Comparison of ENCODE assay signal across 11 cellular contexts in genomic region chr2:201152999-201153398, GRCh38. TPM values are rescaled to one million over a fixed set of nuclear protein-coding genes. Genes with fewer than 3 reads are reported as not detected.
A peak's percentile ranks its signal among the peaks of the same experiment; 100 is the strongest.
DNase-seq lines count a peak whose midpoint lies in the region; ATAC-seq lines count a peak whose summit lies in the region.
"Had no signal": no experiment of that assay in that cellular context is flagged by ENCODE, and none has a peak within 500 bp of the region (broad histone marks: within the 10 kb centered on the region; RNA-seq: fewer than 3 reads in every experiment).

No MANE protein-coding gene starts in this region.

- CTCF ChIA-PET in naive thymus-derived CD4-positive, alpha-beta T cell (lab: Charles Lee), result interaction anchor here (0.8 kb wide), 1 partner anchor 35 kb away, joined by 3 read pairs; no protein-coding TSS in a partner anchor

- H3K4me1 Mint-ChIP-seq in stimulated activated naive CD8-positive, alpha-beta T cell treated with anti-CD3 and anti-CD28 coated beads, Interleukin-15, Interleukin-2, amounts not matched to agents 100 ng/mL and 50 ng/mL, for 24 hours (ENCODE audit: low read depth), result peaks cover 68% of the 10 kb centered on the region
- H3K4me1 Mint-ChIP-seq in stimulated activated naive CD8-positive, alpha-beta T cell treated with anti-CD3 and anti-CD28 coated beads, Interleukin-15, amount 100 ng/mL, for 72 hours, result peaks cover 71% of the 10 kb centered on the region
- peaks cover 22% of the 10 kb centered on the region for H3K4me1 Mint-ChIP-seq in activated naive CD8-positive, alpha-beta T cell treated with anti-CD3 and anti-CD28 coated beads, Interleukin-2, amount 10 ng/mL, durations not matched to agents 7 days and 5 days
- peaks cover 4 to 42% (median 19%) of the 10 kb centered on the region in 7 donors for H3K4me1 Mint-ChIP-seq in naive thymus-derived CD4-positive, alpha-beta T cell

- H3K4me1 ChIP-seq in naive thymus-derived CD4-positive, alpha-beta T cell (ENCODE audit: control insufficient read depth in 2 of 2, insufficient read depth in 2 of 2, low read length in 2 of 2), result peaks cover 4 to 20% of the 10 kb centered on the region in 2 donors

- peaks cover 6 to 71% (median 26%) of the 10 kb centered on the region in 3 experiments for H3K36me3 ChIP-seq in naive thymus-derived CD4-positive, alpha-beta T cell (ENCODE audit: control insufficient read depth in 2 of 3, insufficient read depth in 3 of 3, low read length in 3 of 3)

- no peak overlapping the region for H3K4me3 ChIP-seq in naive thymus-derived CD4-positive, alpha-beta T cell (ENCODE audit: low read length)
- H3K4me3 ChIP-seq: BLaER1 had no signal

- H3K27me3 ChIP-seq in naive thymus-derived CD4-positive, alpha-beta T cell (ENCODE audit: control insufficient read depth in 2 of 2, insufficient read depth in 2 of 2, low read length in 2 of 2), result no peaks in the 10 kb centered on the region
- H3K27me3 ChIP-seq: BLaER1 had no signal

- no peaks in the 10 kb centered on the region for H3K9me3 Mint-ChIP-seq in stimulated activated naive CD8-positive, alpha-beta T cell treated with anti-CD3 and anti-CD28 coated beads, Interleukin-15, Interleukin-2, amounts not matched to agents 100 ng/mL and 50 ng/mL, for 24 hours
- no peaks in the 10 kb centered on the region for H3K9me3 Mint-ChIP-seq in stimulated activated naive CD8-positive, alpha-beta T cell treated with anti-CD3 and anti-CD28 coated beads, Interleukin-15, amount 100 ng/mL, for 72 hours
- peaks cover 3% of the 10 kb centered on the region for H3K9me3 Mint-ChIP-seq in activated naive CD8-positive, alpha-beta T cell treated with anti-CD3 and anti-CD28 coated beads, Interleukin-2, amount 10 ng/mL, durations not matched to agents 7 days and 5 days
- H3K9me3 Mint-ChIP-seq in naive thymus-derived CD4-positive, alpha-beta T cell, result no peaks in the 10 kb centered on the region

- no peak for DNase-seq in stimulated activated naive CD8-positive, alpha-beta T cell treated with anti-CD3 and anti-CD28 coated beads, Interleukin-15, amount 100 ng/mL, for 72 hours
- no peak for DNase-seq in activated naive CD8-positive, alpha-beta T cell treated with anti-CD3 and anti-CD28 coated beads, Interleukin-2, amount 10 ng/mL, durations not matched to agents 7 days and 5 days
- no peak for DNase-seq in naive thymus-derived CD4-positive, alpha-beta T cell
- no peak for DNase-seq in stimulated activated CD4-positive, alpha-beta T cell treated with anti-CD3 and anti-CD28 coated beads, Interleukin-4, amount 100 ng/mL, for 1 hour
- DNase-seq in KG1 (lab: John Stamatoyannopoulos, UW), result no peak
- DNase-seq: dermis blood vessel endothelial cell, NCI-H1694 treated with DMSO at 0.1 percent for 48 hours had no signal

- ATAC-seq in stimulated activated naive CD8-positive, alpha-beta T cell treated with anti-CD3 and anti-CD28 coated beads, Interleukin-15, amount 100 ng/mL, for 72 hours, result no peak
- ATAC-seq in activated naive CD8-positive, alpha-beta T cell treated with anti-CD3 and anti-CD28 coated beads, Interleukin-2, amount 10 ng/mL, durations not matched to agents 7 days and 5 days (ENCODE audit: low read depth), result no peak
- no peak for ATAC-seq in naive thymus-derived CD4-positive, alpha-beta T cell
- no peak for ATAC-seq in GM19023 (IDR thresholded peaks at IDR 0.05; ENCODE audit: unreplicated experiment)
- ATAC-seq in activated CD4-positive, CD25-positive, alpha-beta regulatory T cell treated with anti-CD3 and anti-CD28 coated beads, Interleukin-2, amount 50 U/mL, for 24 hours, result no peak

- POLR2A ChIA-PET in activated naive CD8-positive, alpha-beta T cell treated with anti-CD3 and anti-CD28 coated beads, Interleukin-2, amount 10 ng/mL, durations not matched to agents 7 days and 5 days (lab: Charles Lee), result no interaction called here
- POLR2A ChIA-PET in naive thymus-derived CD4-positive, alpha-beta T cell (lab: Charles Lee), result interaction anchor here (0.6 to 3.9 kb wide), 3 partner anchors 35 to 247 kb away, joined by 3 to 22 read pairs (median 4); partner anchors contain the start of gene CFLAR

- intact Hi-C loops in naive thymus-derived CD4-positive, alpha-beta T cell (cut with micrococcal nuclease), result no loop called here

- no peaks in the 10 kb centered on the region for H3K9me3 ChIP-seq in naive thymus-derived CD4-positive, alpha-beta T cell (ENCODE audit: control insufficient read depth in 2 of 3, low read length in 3 of 3)
- H3K9me3 ChIP-seq: BLaER1 had no signal

- H3K27ac Mint-ChIP-seq in stimulated activated naive CD8-positive, alpha-beta T cell treated with anti-CD3 and anti-CD28 coated beads, Interleukin-15, Interleukin-2, amounts not matched to agents 100 ng/mL and 50 ng/mL, for 24 hours, result peak overlapping the region; percentile 81
- peak overlapping the region in 1 of 2 donors; percentile 55 for H3K27ac Mint-ChIP-seq in stimulated activated naive CD8-positive, alpha-beta T cell treated with anti-CD3 and anti-CD28 coated beads, Interleukin-15, amount 100 ng/mL, for 72 hours
- H3K27ac Mint-ChIP-seq in activated naive CD8-positive, alpha-beta T cell treated with anti-CD3 and anti-CD28 coated beads, Interleukin-2, amount 10 ng/mL, durations not matched to agents 7 days and 5 days, result peak overlapping the region; percentile 3
- H3K27ac Mint-ChIP-seq in naive thymus-derived CD4-positive, alpha-beta T cell, result peak overlapping the region in 8 of 9 donors; percentile 7 to 88 (median 54)

- no peaks in the 10 kb centered on the region for H3K27me3 Mint-ChIP-seq in stimulated activated naive CD8-positive, alpha-beta T cell treated with anti-CD3 and anti-CD28 coated beads, Interleukin-15, Interleukin-2, amounts not matched to agents 100 ng/mL and 50 ng/mL, for 24 hours
- H3K27me3 Mint-ChIP-seq in stimulated activated naive CD8-positive, alpha-beta T cell treated with anti-CD3 and anti-CD28 coated beads, Interleukin-15, amount 100 ng/mL, for 72 hours, result no peaks in the 10 kb centered on the region
- H3K27me3 Mint-ChIP-seq in activated naive CD8-positive, alpha-beta T cell treated with anti-CD3 and anti-CD28 coated beads, Interleukin-2, amount 10 ng/mL, durations not matched to agents 7 days and 5 days, result no peaks in the 10 kb centered on the region
- H3K27me3 Mint-ChIP-seq in naive thymus-derived CD4-positive, alpha-beta T cell, result no peaks in the 10 kb centered on the region

- peaks cover 89% of the 10 kb centered on the region for H3K36me3 Mint-ChIP-seq in stimulated activated naive CD8-positive, alpha-beta T cell treated with anti-CD3 and anti-CD28 coated beads, Interleukin-15, Interleukin-2, amounts not matched to agents 100 ng/mL and 50 ng/mL, for 24 hours (ENCODE audit: low read depth)
- peaks cover 41% of the 10 kb centered on the region for H3K36me3 Mint-ChIP-seq in activated naive CD8-positive, alpha-beta T cell treated with anti-CD3 and anti-CD28 coated beads, Interleukin-2, amount 10 ng/mL, durations not matched to agents 7 days and 5 days
- peaks cover 4 to 44% (median 33%) of the 10 kb centered on the region in 5 donors for H3K36me3 Mint-ChIP-seq in naive thymus-derived CD4-positive, alpha-beta T cell

- no peak overlapping the region for H3K4me3 Mint-ChIP-seq in stimulated activated naive CD8-positive, alpha-beta T cell treated with anti-CD3 and anti-CD28 coated beads, Interleukin-15, Interleukin-2, amounts not matched to agents 100 ng/mL and 50 ng/mL, for 24 hours
- no peak overlapping the region for H3K4me3 Mint-ChIP-seq in stimulated activated naive CD8-positive, alpha-beta T cell treated with anti-CD3 and anti-CD28 coated beads, Interleukin-15, amount 100 ng/mL, for 72 hours
- H3K4me3 Mint-ChIP-seq in activated naive CD8-positive, alpha-beta T cell treated with anti-CD3 and anti-CD28 coated beads, Interleukin-2, amount 10 ng/mL, durations not matched to agents 7 days and 5 days, result no peak overlapping the region
- H3K4me3 Mint-ChIP-seq in naive thymus-derived CD4-positive, alpha-beta T cell, result no peak overlapping the region

- peak overlapping the region; percentile 20 for H3K27ac ChIP-seq in naive thymus-derived CD4-positive, alpha-beta T cell (ENCODE audit: low read depth, low read length)
- H3K27ac ChIP-seq: BLaER1 had no signal

RNA-seq across cellular contexts. Expression of gene CASP10, which starts 29.9 kb away (rescaled TPM):
- 10 to 100 TPM; 45.2 to 46.1 TPM for total RNA-seq in activated naive CD8-positive, alpha-beta T cell treated with anti-CD3 and anti-CD28 coated beads, Interleukin-2, amount 10 ng/mL, durations not matched to agents 7 days and 5 days
- 10 to 100 TPM; 29.0 to 49.8 (median 42.9) TPM for total RNA-seq in naive thymus-derived CD4-positive, alpha-beta T cell
- 10 to 100 TPM; 15.9 to 18.9 TPM for polyA plus RNA-seq in naive thymus-derived CD4-positive, alpha-beta T cell

RNA-seq across cellular contexts. Expression of gene CFLAR, which starts 37.0 kb away (rescaled TPM):
- 100 to 1,000 TPM; 139 to 140 TPM for total RNA-seq in activated naive CD8-positive, alpha-beta T cell treated with anti-CD3 and anti-CD28 coated beads, Interleukin-2, amount 10 ng/mL, durations not matched to agents 7 days and 5 days
- 100 to 1,000 TPM; 168 to 253 (median 185) TPM for total RNA-seq in naive thymus-derived CD4-positive, alpha-beta T cell
- 10 to 100 TPM; 63.9 to 95.7 TPM for polyA plus RNA-seq in naive thymus-derived CD4-positive, alpha-beta T cell
